ENCODE assay signal across 22 cellular contexts in the genomic region with DNA sequence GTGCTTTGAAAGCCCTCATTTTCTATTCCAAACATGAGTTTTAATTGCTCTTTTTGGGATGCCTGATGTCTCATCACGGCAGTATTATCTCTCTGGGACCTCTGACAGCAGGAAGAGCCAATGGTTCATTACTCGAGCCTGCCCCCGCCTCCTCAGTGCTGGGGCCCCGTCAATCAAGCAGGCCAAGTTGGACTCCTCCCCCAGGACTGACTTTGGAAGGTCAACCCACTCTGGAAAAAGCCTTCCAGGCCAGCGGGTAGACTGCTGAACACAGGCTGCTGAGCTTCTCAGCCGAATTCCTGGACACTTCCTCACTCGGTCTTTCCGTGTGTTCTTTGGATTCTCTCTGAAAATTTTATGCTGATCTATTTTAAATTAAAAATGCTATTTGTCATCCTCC. TPM values are rescaled to one million over a fixed set of nuclear protein-coding genes. Genes with fewer than 3 reads are reported as not detected.
DNase-seq lines count a peak whose midpoint lies in the region; ATAC-seq, FAIRE-seq and TF ChIP-seq lines count a peak whose summit lies in the region.
"Had no signal": no experiment of that assay in that cellular context is flagged by ENCODE, and none has a peak within 500 bp of the region (broad histone marks: within the 10 kb centered on the region; RNA-seq: fewer than 3 reads in every experiment).

No MANE protein-coding gene starts in this region.

- H3K4me1 Mint-ChIP-seq in neural progenitor cell = peaks cover 29% of the 10 kb centered on the region

- no peak overlapping the region for H3K18ac ChIP-seq in mesendoderm (ENCODE audit: low read length)

- H3K9me3 ChIP-seq in neural progenitor cell (ENCODE audit: low read depth) = no peaks in the 10 kb centered on the region
- H3K9me3 ChIP-seq: SJSA1, suprapubic skin had no signal

- no peak overlapping the region for H2BK15ac ChIP-seq in mesendoderm (replicated peaks; ENCODE audit: low read depth)

- no peak overlapping the region for H3K4me3 Mint-ChIP-seq in neural progenitor cell
- H3K4me3 Mint-ChIP-seq: activated CD4-positive, alpha-beta memory T cell treated with anti-CD3 and anti-CD28 coated beads for 36 hours; CD4-positive, alpha-beta T cell; natural killer cell had no signal

- H3K9ac ChIP-seq in mesendoderm (ENCODE audit: low read length) (no peak overlapping the region), neural progenitor cell (no peak overlapping the region)

- no peak overlapping the region for H2BK120ac ChIP-seq in mesendoderm (ENCODE audit: low read depth, low read length)

- no peaks in the 10 kb centered on the region for H3K79me1 ChIP-seq in mesendoderm (ENCODE audit: low read length)

- no peak overlapping the region for H2BK5ac ChIP-seq in mesendoderm (ENCODE audit: low read length)

- H4K5ac ChIP-seq in mesendoderm (ENCODE audit: low read length) = no peak overlapping the region

- H3K4me1 ChIP-seq in mesendoderm (ENCODE audit: control insufficient read depth, low read depth, low read length) (no peaks in the 10 kb centered on the region), neural progenitor cell (no peaks in the 10 kb centered on the region)
- H3K4me1 ChIP-seq: SJSA1, suprapubic skin had no signal

- H4K8ac ChIP-seq in mesendoderm (ENCODE audit: low read depth, low read length) = no peak overlapping the region

- no peak for ATAC-seq in GM21737 (IDR thresholded peaks at IDR 0.05; ENCODE audit: unreplicated experiment)
- ATAC-seq: natural killer cell had no signal

- H4K20me1 ChIP-seq in neural progenitor cell (ENCODE audit: low read depth) = peaks cover 1% of the 10 kb centered on the region

- H3K36me3 Mint-ChIP-seq in neural progenitor cell = peaks cover under 1% of the 10 kb centered on the region
- H3K36me3 Mint-ChIP-seq: activated CD4-positive, alpha-beta memory T cell treated with anti-CD3 and anti-CD28 coated beads for 36 hours; natural killer cell had no signal

- no peak overlapping the region for H2AK5ac ChIP-seq in mesendoderm (ENCODE audit: low read length)

- H3K4me2 ChIP-seq in mesendoderm (ENCODE audit: low read length) (no peak overlapping the region), neural progenitor cell (no peak overlapping the region)

- H3K56ac ChIP-seq in mesendoderm (ENCODE audit: low read length) = no peak overlapping the region

- TF ChIP-seq CTCF in bronchial epithelial cell (IDR thresholded peaks at IDR 0.05; ENCODE audit: insufficient read depth, low read length, severe bottlenecking) (no peak), neural progenitor cell (IDR thresholded peaks at IDR 0.05) (no peak)

- H3K27me3 ChIP-seq in bronchial epithelial cell (ENCODE audit: control insufficient read depth, insufficient read depth, low read length) (peaks cover 11% of the 10 kb centered on the region), mesendoderm (ENCODE audit: insufficient read depth, low read length, poor library complexity) (peaks cover 8% of the 10 kb centered on the region), neural progenitor cell (peaks cover 29% of the 10 kb centered on the region)

- no peak overlapping the region for H3K4ac ChIP-seq in mesendoderm (ENCODE audit: low read depth, low read length)

- H3K36me3 ChIP-seq in bronchial epithelial cell (ENCODE audit: control insufficient read depth, insufficient read depth, low read length) (no peaks in the 10 kb centered on the region), mesendoderm (ENCODE audit: control insufficient read depth, insufficient read depth, low read length) (no peaks in the 10 kb centered on the region), neural progenitor cell (no peaks in the 10 kb centered on the region)
- H3K36me3 ChIP-seq: SJSA1, suprapubic skin had no signal

- H3F3A ChIP-seq in neural progenitor cell (ENCODE audit: low read depth) = no peaks in the 10 kb centered on the region

- H3K27ac Mint-ChIP-seq in neural progenitor cell = no peak overlapping the region
- H3K27ac Mint-ChIP-seq: activated CD4-positive, alpha-beta memory T cell treated with anti-CD3 and anti-CD28 coated beads for 36 hours; CD4-positive, alpha-beta T cell; natural killer cell had no signal

- no peak overlapping the region for H2AFZ ChIP-seq in neural progenitor cell (replicated peaks)

- peak; percentile 54 for DNase-seq in NCI-H82 (lab: John Stamatoyannopoulos, UW)
- no peak for DNase-seq in NCI-H82 treated with DMSO at 0.1 percent for 48 hours (lab: John Stamatoyannopoulos, UW; ENCODE audit: unreplicated experiment)
- peak; percentile 19 for DNase-seq in LHCN-M2 (ENCODE audit: low read depth)
- DNase-seq in bronchial epithelial cell (ENCODE audit: low read depth) = peak; percentile 3
- DNase-seq in mesendoderm = peak; percentile 68
- no peak for DNase-seq in neural progenitor cell (ENCODE audit: low spot score)
- no peak for DNase-seq in NCI-H774 (lab: John Stamatoyannopoulos, UW)
- DNase-seq: activated CD4-positive, alpha-beta memory T cell treated with anti-CD3 and anti-CD28 coated beads for 36 hours; amniotic stem cell; CD4-positive, alpha-beta T cell; hippocampal formation; natural killer cell; NCI-H2081 treated with DMSO at 0.1 percent for 48 hours had no signal

- H3K27me3 Mint-ChIP-seq in neural progenitor cell (ENCODE audit: insufficient read depth, low read depth) = peaks cover 26% of the 10 kb centered on the region

- H3K4me3 ChIP-seq in bronchial epithelial cell (ENCODE audit: low read depth, low read length) (no peak overlapping the region), mesendoderm (ENCODE audit: low read length) (no peak overlapping the region), neural progenitor cell (no peak overlapping the region)
- H3K4me3 ChIP-seq: SJSA1, suprapubic skin had no signal

- FAIRE-seq in bronchial epithelial cell (lab: Jason Lieb, UNC) = no peak
- FAIRE-seq: A204.1, colon, GM18507, HTR-8/SVneo, TTC549 had no signal

- no peaks in the 10 kb centered on the region for H3K9me3 Mint-ChIP-seq in neural progenitor cell
- H3K9me3 Mint-ChIP-seq: activated CD4-positive, alpha-beta memory T cell treated with anti-CD3 and anti-CD28 coated beads for 36 hours; CD4-positive, alpha-beta T cell; natural killer cell had no signal

- H3K27ac ChIP-seq in mesendoderm (ENCODE audit: low read depth, low read length) (no peak overlapping the region), neural progenitor cell (no peak overlapping the region)
- H3K27ac ChIP-seq: SJSA1, suprapubic skin had no signal

- H3K79me2 ChIP-seq in mesendoderm (ENCODE audit: control insufficient read depth, insufficient read depth, low read length) (no peaks in the 10 kb centered on the region), neural progenitor cell (ENCODE audit: low read depth) (no peaks in the 10 kb centered on the region)

- WGBS in mesendoderm (ENCODE audit: extremely low coverage, insufficient coverage, low lambda C conversion rate) = no CpG with 5 or more reads among the region's 8 CpGs

- no peak overlapping the region for H3K23ac ChIP-seq in mesendoderm (ENCODE audit: low read length)

RNA-seq across cellular contexts. Expression of a gene that starts 9.5 kb away (rescaled TPM):
- total RNA-seq in LHCN-M2 (2014; rRNA removed) (not detected in 2 replicates), bronchial epithelial cell (not detected in 2 replicates), neural progenitor cell (ENCODE audit: low replicate concordance) (1.0 and 3.1 TPM in 2 replicates)
- not detected for polyA plus RNA-seq in LHCN-M2 (2012)
- not detected for polyA plus RNA-seq in mesendoderm (2013, experiment 1 of 2)
- not detected for polyA plus RNA-seq in mesendoderm (2013, experiment 2 of 2)
- total RNA-seq: activated CD4-positive, alpha-beta memory T cell treated with anti-CD3 and anti-CD28 coated beads for 36 hours; CD4-positive, alpha-beta T cell; lung microvascular endothelial cell; natural killer cell; SJSA1; suprapubic skin had no signal

Comparison
In these comparisons a context has a peak if more than half of its experiments do, and no peak if none do; other contexts are left out.
1. DNase-seq: peak in NCI-H82 (single experiment), LHCN-M2 (single experiment), bronchial epithelial cell (single experiment) and mesendoderm (single experiment); none in NCI-H82 treated with DMSO at 0.1 percent for 48 hours (single experiment), neural progenitor cell (single experiment) and NCI-H774 (single experiment).